ENCODE assay signal across 2 cellular contexts in the genomic region with DNA sequence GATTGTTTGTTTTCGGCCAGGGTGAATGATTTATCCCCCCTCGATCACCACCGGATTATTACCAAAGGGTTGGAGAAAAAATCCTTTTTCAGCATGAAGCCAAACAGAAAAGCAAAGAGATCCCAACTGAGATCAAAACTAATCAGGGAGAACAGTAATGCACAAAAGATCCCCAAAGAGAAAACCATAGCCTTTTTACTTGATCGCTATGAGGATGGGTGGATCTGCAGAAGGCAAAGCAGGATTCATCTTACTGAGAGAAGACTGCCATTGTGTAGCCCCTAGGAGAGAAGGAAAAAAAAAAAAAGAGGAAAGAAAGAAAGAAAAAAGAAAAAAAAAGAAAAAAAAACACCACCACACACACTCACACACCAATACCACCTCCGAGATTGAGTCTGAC.
TF ChIP-seq lines count a peak whose summit lies in the region.

FGF14 (minus strand) TSS at position 294 of the 400 bp plus-strand sequence.

TF ChIP-seq in endothelial cell of umbilical vein, 7 proteins besides CTCF, POLR2A, EP300 and RAD21 (continued from another document):
- TF ChIP-seq MAX (IDR thresholded peaks at IDR 0.05; ENCODE audit: insufficient read depth, insufficient read length), result no peak
- no peak for TF ChIP-seq MYC (IDR thresholded peaks at IDR 0.05; ENCODE audit: low read depth, low read length)

TF ChIP-seq in neural cell, 6 proteins besides CTCF, POLR2A, EP300 and RAD21 (continued from another document):
- no peak for TF ChIP-seq REST (IDR thresholded peaks at IDR 0.05; ENCODE audit: borderline replicate concordance)
- no peak for TF ChIP-seq TAF1 (IDR thresholded peaks at IDR 0.05; ENCODE audit: low read depth)
- TF ChIP-seq POLR2AphosphoS5 (IDR thresholded peaks at IDR 0.05), result no peak
